18 cellular contexts compared by ENCODE assay signal in the genomic region with DNA sequence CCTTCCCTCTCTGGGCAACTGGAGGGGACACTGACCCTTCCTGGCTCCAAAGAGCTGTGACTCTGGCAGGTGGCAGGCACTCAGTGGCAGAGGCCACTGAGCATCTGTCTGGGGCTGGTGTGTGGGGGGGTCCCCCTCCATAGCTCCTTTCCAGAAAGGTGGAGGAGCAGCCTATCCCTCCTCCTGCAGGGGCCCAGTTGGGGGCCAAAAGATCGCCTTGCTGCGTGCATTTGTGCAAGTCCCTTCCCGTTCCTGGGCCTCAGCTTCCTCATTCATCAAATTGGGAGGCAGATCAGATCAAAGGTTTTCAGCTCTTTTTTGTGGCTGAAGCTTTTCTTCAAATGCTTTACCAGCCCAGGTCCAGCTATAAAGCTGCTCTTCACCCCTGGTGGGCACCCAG.
A peak's percentile ranks its signal among the peaks of the same experiment; 100 is the strongest.
DNase-seq lines count a peak whose midpoint lies in the region; FAIRE-seq and TF ChIP-seq lines count a peak whose summit lies in the region.
"Had no signal": no experiment of that assay in that cellular context is flagged by ENCODE, and none has a peak within 500 bp of the region (broad histone marks: within the 10 kb centered on the region; RNA-seq: fewer than 3 reads in every experiment).

No MANE protein-coding gene starts in this region.

- H3K9me3 ChIP-seq in WERI-Rb-1 (ENCODE audit: severe bottlenecking) (no peaks in the 10 kb centered on the region), spleen (no peaks in the 10 kb centered on the region)
- H3K9me3 ChIP-seq: Peyer's patch, SJCRH30 had no signal

- no peak for TF ChIP-seq POLR2A in spleen (IDR thresholded peaks at IDR 0.05)

- intact Hi-C loops in spleen (cut with DNase I; ENCODE audit: low total_unique reads), result loop anchor here (10.0 kb wide), 1 partner anchor 75 kb away; a partner anchor contains a TSS

- H3K4me3 ChIP-seq in WERI-Rb-1 (ENCODE audit: low read depth, low read length), result no peak overlapping the region
- peak overlapping the region in 1 of 8 donors; percentile 13 for H3K4me3 ChIP-seq in spleen
- H3K4me3 ChIP-seq: GM23248, Peyer's patch, SJCRH30 had no signal

- H3K36me3 ChIP-seq in WERI-Rb-1 (no peaks in the 10 kb centered on the region), spleen (no peaks in the 10 kb centered on the region)
- H3K36me3 ChIP-seq: Peyer's patch, SJCRH30 had no signal

- peak overlapping the region; percentile 91 for H3K27ac ChIP-seq in WERI-Rb-1
- H3K27ac ChIP-seq in spleen, result peak overlapping the region in 6 of 8 donors; percentile 16 to 86 (median 64)
- H3K27ac ChIP-seq: GM23248, Peyer's patch, SJCRH30 had no signal

- TF ChIP-seq CTCF in WERI-Rb-1 (IDR thresholded peaks at IDR 0.05; ENCODE audit: low read depth, low read length) (no peak), spleen (IDR thresholded peaks at IDR 0.05 in 8 of 11, conservative IDR thresholded peaks at IDR 0.05 in 3 of 11) (no peak)

- DNase-seq in SKM-1 treated with dmso at 0.1 percent for 144 hours (lab: John Stamatoyannopoulos, UW; ENCODE audit: unreplicated experiment) (peak; percentile 56), SKM-1 (lab: John Stamatoyannopoulos, UW; ENCODE audit: unreplicated experiment) (no peak), NOMO-1 (lab: John Stamatoyannopoulos, UW; ENCODE audit: unreplicated experiment in 2 of 2) (peak; percentile 38 to 39), WERI-Rb-1 (no peak), spleen (no peak), activated gamma-delta T cell (lab: John Stamatoyannopoulos, UW) (no peak), urothelium cell line (ENCODE audit: low spot score) (no peak), NAMALWA (ENCODE audit: low spot score) (no peak)
- DNase-seq: CD4-positive, alpha-beta memory T cell; DMS79 treated with DMSO at 0.1 percent for 48 hours; GDM1; GM23248; NCI-H1436; NCI-H2081; SJCRH30; T-cell had no signal

- H3K27me3 ChIP-seq in WERI-Rb-1 (ENCODE audit: insufficient read depth, low read depth, severe bottlenecking) (no peaks in the 10 kb centered on the region), spleen (replicated peaks in 1 of 7) (peaks cover 0 to 82% (median 5%) of the 10 kb centered on the region in 7 donors)
- H3K27me3 ChIP-seq: Peyer's patch had no signal

- WGBS in spleen, 5 donors, result 12 to 21% (median 16%) methylated on average over 3 of the region's 3 CpGs; no CpG with 5 or more reads in 1 of the 5 donors

- FAIRE-seq in urothelium cell line (lab: Jason Lieb, UNC), result no peak
- FAIRE-seq: A204.1 had no signal

- H3K4me1 ChIP-seq in spleen, result peaks cover 4 to 71% (median 40%) of the 10 kb centered on the region in 6 donors
- H3K4me1 ChIP-seq: SJCRH30 had no signal

Comparison
In these comparisons a context has a peak if more than half of its experiments do, and no peak if none do; other contexts are left out.
1. DNase-seq: peak in SKM-1 treated with dmso at 0.1 percent for 144 hours (single experiment) and NOMO-1 (2 of 2); none in SKM-1 (single experiment), WERI-Rb-1 (single experiment), spleen (single experiment), activated gamma-delta T cell (single experiment), urothelium cell line (single experiment) and NAMALWA (single experiment).